9 cellular contexts compared by ENCODE assay signal in genomic region chr10:95247200-95247880, GRCh38. TPM values are rescaled to one million over a fixed set of nuclear protein-coding genes. Genes with fewer than 3 reads are reported as not detected.
DNase-seq lines count a peak whose midpoint lies in the region; ATAC-seq and TF ChIP-seq lines count a peak whose summit lies in the region.
"Had no signal": no experiment of that assay in that cellular context is flagged by ENCODE, and none has a peak within 500 bp of the region (broad histone marks: within the 10 kb centered on the region; RNA-seq: fewer than 3 reads in every experiment).

No MANE protein-coding gene starts in this region.

- WGBS in heart left ventricle, 4 donors: 34 to 45% (median 39%) methylated on average over 6 of the region's 6 CpGs
- no CpG with 5 or more reads among the region's 6 CpGs for WGBS in mesendoderm (ENCODE audit: extremely low coverage, insufficient coverage, low lambda C conversion rate)

- no peak overlapping the region for H4K8ac ChIP-seq in mesendoderm (ENCODE audit: low read depth, low read length)

- H3K4me1 ChIP-seq in heart left ventricle (peaks cover 3 to 61% (median 41%) of the 10 kb centered on the region in 12 donors), mesendoderm (ENCODE audit: control insufficient read depth, low read depth, low read length) (peaks cover 13% of the 10 kb centered on the region)

- H3K18ac ChIP-seq in mesendoderm (ENCODE audit: low read length): no peak overlapping the region

- peaks cover 15% of the 10 kb centered on the region for H3K79me1 ChIP-seq in mesendoderm (ENCODE audit: low read length)

- no peak overlapping the region for H3K4me2 ChIP-seq in mesendoderm (ENCODE audit: low read length)

- peaks cover 35% of the 10 kb centered on the region for H3K4me1 Mint-ChIP-seq in chondrocyte (ENCODE audit: low read depth)

- H3K9me3 ChIP-seq in heart left ventricle: no peaks in the 10 kb centered on the region

- H2AK5ac ChIP-seq in mesendoderm (ENCODE audit: low read length): no peak overlapping the region

- no peak for ATAC-seq in heart left ventricle

- no peak for TF ChIP-seq CTCF in heart left ventricle (IDR thresholded peaks at IDR 0.05)
- no peak for TF ChIP-seq CTCF in chondrocyte (IDR thresholded peaks at IDR 0.05)

- H3K79me2 ChIP-seq in mesendoderm (ENCODE audit: control insufficient read depth, insufficient read depth, low read length): peaks cover 4% of the 10 kb centered on the region

- no peaks in the 10 kb centered on the region for H3K9me3 Mint-ChIP-seq in chondrocyte (ENCODE audit: low read depth)

- no peak overlapping the region for H2BK15ac ChIP-seq in mesendoderm (replicated peaks; ENCODE audit: low read depth)

- H3K36me3 Mint-ChIP-seq in chondrocyte (ENCODE audit: low read depth): peaks cover 15% of the 10 kb centered on the region

- H2BK5ac ChIP-seq in mesendoderm (ENCODE audit: low read length): no peak overlapping the region

- H3K9ac ChIP-seq in mesendoderm (ENCODE audit: low read length): peak overlapping the region; percentile 30

- H3K27ac Mint-ChIP-seq in chondrocyte (ENCODE audit: unreplicated experiment): peak overlapping the region; percentile 84

- H3K36me3 ChIP-seq in heart left ventricle: peaks cover 0 to 68% (median 47%) of the 10 kb centered on the region in 9 donors
- peaks cover 3% of the 10 kb centered on the region for H3K36me3 ChIP-seq in mesendoderm (ENCODE audit: control insufficient read depth, insufficient read depth, low read length)

- TF ChIP-seq POLR2A in heart left ventricle (IDR thresholded peaks at IDR 0.05): no peak

- H3K4me3 ChIP-seq in heart left ventricle: no peak overlapping the region
- H3K4me3 ChIP-seq in mesendoderm (ENCODE audit: low read length): no peak overlapping the region

- no peaks in the 10 kb centered on the region for H3K27me3 Mint-ChIP-seq in chondrocyte (ENCODE audit: low read depth)

- no peak overlapping the region for H3K4ac ChIP-seq in mesendoderm (ENCODE audit: low read depth, low read length)

- no peak overlapping the region for H3K23ac ChIP-seq in mesendoderm (ENCODE audit: low read length)

- no peaks in the 10 kb centered on the region for H3K27me3 ChIP-seq in heart left ventricle
- no peaks in the 10 kb centered on the region for H3K27me3 ChIP-seq in mesendoderm (ENCODE audit: insufficient read depth, low read length, poor library complexity)

- no peak for DNase-seq in heart left ventricle
- DNase-seq in cardiac septum (ENCODE audit: low spot score): no peak
- DNase-seq in chondrocyte (ENCODE audit: low spot score): no peak
- peak; percentile 71 for DNase-seq in mesendoderm
- DNase-seq in DMS153 (lab: John Stamatoyannopoulos, UW): no peak
- DNase-seq in NCI-H1092 (lab: John Stamatoyannopoulos, UW): no peak
- DNase-seq in NCI-H1694 treated with DMSO at 0.1 percent for 48 hours (lab: John Stamatoyannopoulos, UW): no peak
- DNase-seq in NCI-H1930 (lab: John Stamatoyannopoulos, UW): no peak

- H3K4me3 Mint-ChIP-seq in chondrocyte (ENCODE audit: unreplicated experiment): no peak overlapping the region

- H4K5ac ChIP-seq in mesendoderm (ENCODE audit: low read length): no peak overlapping the region

- H3K27ac ChIP-seq in heart left ventricle (peak overlapping the region; percentile 27 to 74 (median 59)), mesendoderm (ENCODE audit: low read depth, low read length) (peak overlapping the region; percentile 49)

- H3K56ac ChIP-seq in mesendoderm (ENCODE audit: low read length): peak overlapping the region; percentile 62

- no peak overlapping the region for H2BK120ac ChIP-seq in mesendoderm (ENCODE audit: low read depth, low read length)

- intact Hi-C loops in heart left ventricle (cut with DNase I) (loop anchor here (2.0 to 10.0 kb wide), 8 partner anchors 40 to 357 kb away; partner anchors contain the start of gene PDLIM1 (in 4 of the 10)), cardiac septum (cut with DNase I) (loop anchor here (1.0 to 10.0 kb wide), 3 partner anchors 40 to 357 kb away; no protein-coding TSS in a partner anchor)

RNA-seq across cellular contexts. Expression of gene PDLIM1, which starts 43.5 kb away (rescaled TPM):
- total RNA-seq in heart left ventricle (100 to 1,000 TPM; 225 to 434 (median 349) TPM), cardiac septum (334 TPM), chondrocyte (94.1 to 113 TPM (median 110 TPM) in 3 replicates)
- polyA plus RNA-seq in heart left ventricle: 100 to 1,000 TPM; 253 to 308 TPM
- polyA plus RNA-seq in mesendoderm (2013, experiment 1 of 2): 212 TPM
- 220 TPM for polyA plus RNA-seq in mesendoderm (2013, experiment 2 of 2)

RNA-seq across cellular contexts. Expression of gene ACSM6, which starts 53.3 kb away (rescaled TPM):
- total RNA-seq in heart left ventricle (under 1 TPM in 2 of 9 donors, not detected in 7; 0.20 to 0.25 TPM), cardiac septum (0.30 TPM), chondrocyte (not detected in 3 replicates)
- polyA plus RNA-seq in heart left ventricle: not detected
- 0.04 TPM for polyA plus RNA-seq in mesendoderm (2013, experiment 1 of 2)
- 0.04 TPM for polyA plus RNA-seq in mesendoderm (2013, experiment 2 of 2)
- total RNA-seq: A673 had no signal
